In the genomic region with DNA sequence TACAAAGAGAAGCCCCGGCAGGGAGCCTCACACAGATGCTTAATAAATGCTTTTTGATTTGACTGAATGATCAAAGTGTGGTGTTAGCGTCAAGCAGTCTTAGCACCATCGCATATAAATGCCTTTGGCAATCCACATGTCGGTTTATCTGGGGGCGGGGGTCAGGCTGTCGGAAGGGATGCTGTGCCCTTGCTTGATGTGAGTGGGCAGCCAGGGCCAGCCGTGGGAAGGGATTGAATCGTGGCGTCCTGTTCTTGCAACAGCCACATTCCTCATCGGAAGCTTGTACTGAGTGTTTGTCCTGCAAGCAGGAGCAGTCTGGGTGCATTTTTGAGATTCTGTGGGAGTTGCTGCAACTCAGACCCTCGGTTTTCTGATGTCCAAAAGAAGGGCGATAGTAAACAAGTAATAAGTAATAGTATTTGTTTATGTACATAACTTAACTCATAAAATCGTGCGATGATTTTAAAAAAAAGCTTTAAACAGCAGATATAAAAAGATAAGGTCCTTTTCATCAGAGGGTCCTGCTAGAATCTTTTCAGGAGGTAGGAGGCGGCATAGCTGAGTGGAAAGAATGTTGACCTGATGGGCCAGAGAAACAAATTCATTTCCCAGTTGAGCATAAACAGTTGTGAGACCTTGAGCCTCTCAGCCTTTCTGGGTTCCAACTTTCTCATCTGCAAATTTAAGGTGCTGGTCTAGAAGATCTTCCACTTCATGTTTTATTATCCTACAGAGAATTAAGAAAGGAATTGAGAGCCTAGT, we compare ENCODE assay signal across 11 cellular contexts.
DNase-seq lines count a peak whose midpoint lies in the region; ATAC-seq and TF ChIP-seq lines count a peak whose summit lies in the region.
"Had no signal": no experiment of that assay in that cellular context is flagged by ENCODE, and none has a peak within 500 bp of the region (broad histone marks: within the 10 kb centered on the region; RNA-seq: fewer than 3 reads in every experiment).

No MANE protein-coding gene starts in this region.

- no peak overlapping the region for H3K4me3 Mint-ChIP-seq in GM23338
- H3K4me3 Mint-ChIP-seq: T-helper 2 cell treated with Interferon-gamma antibody and Interleukin-4, amounts not matched to agents 5 μg/mL and 100 μg/mL, for 36 hours had no signal

- no peaks in the 10 kb centered on the region for H3K36me3 Mint-ChIP-seq in GM23338 (ENCODE audit: low read depth)

- H3K4me2 ChIP-seq in GM23338 (peak overlapping the region; percentile 67), skeletal muscle satellite cell (ENCODE audit: low read length) (peak overlapping the region; percentile 35)

- H3K36me3 ChIP-seq in GM23338 (ENCODE audit: insufficient read depth) (no peaks in the 10 kb centered on the region), skeletal muscle satellite cell (ENCODE audit: insufficient read depth, low read length) (no peaks in the 10 kb centered on the region)
- H3K36me3 ChIP-seq: neutrophil had no signal

- peaks cover 21% of the 10 kb centered on the region for H3K4me1 Mint-ChIP-seq in GM23338

- H3K9me3 Mint-ChIP-seq in GM23338 = no peaks in the 10 kb centered on the region
- H3K9me3 Mint-ChIP-seq: T-helper 2 cell treated with Interferon-gamma antibody and Interleukin-4, amounts not matched to agents 5 μg/mL and 100 μg/mL, for 36 hours had no signal

- 0 out of 2 replicates have a peak overlapping the region, but pooled peaks have one; percentile 11 for H3K27ac ChIP-seq in GM23338 (ENCODE audit: low read depth)
- H3K27ac ChIP-seq in coronary artery = peak overlapping the region; percentile 4 to 82
- H3K27ac ChIP-seq in layer of hippocampus (ENCODE audit: low read depth, low read length) = peak overlapping the region; percentile 32
- H3K27ac ChIP-seq: neutrophil had no signal

- H3K4me1 ChIP-seq in GM23338 (ENCODE audit: insufficient read depth) = peaks cover 19% of the 10 kb centered on the region
- peaks cover 6% of the 10 kb centered on the region for H3K4me1 ChIP-seq in skeletal muscle satellite cell (ENCODE audit: control insufficient read depth, insufficient read depth, low read length)

- H3K27me3 ChIP-seq in GM23338 (ENCODE audit: insufficient read depth) = peaks cover 11% of the 10 kb centered on the region
- no peaks in the 10 kb centered on the region for H3K27me3 ChIP-seq in layer of hippocampus (ENCODE audit: control insufficient read depth, insufficient read depth, low read length)
- H3K27me3 ChIP-seq in skeletal muscle satellite cell (ENCODE audit: control insufficient read depth, insufficient read depth, low read length) = peaks cover 29% of the 10 kb centered on the region
- H3K27me3 ChIP-seq: neutrophil had no signal

- H2AFZ ChIP-seq in GM23338 = peak overlapping the region; percentile 43

- ATAC-seq in GM23338 = peak; percentile 87
- no peak for ATAC-seq in HG02678 (IDR thresholded peaks at IDR 0.05; ENCODE audit: unreplicated experiment)
- no peak for ATAC-seq in GM18519 (IDR thresholded peaks at IDR 0.05; ENCODE audit: low FRiP score, unreplicated experiment)
- no peak for ATAC-seq in GM21423 (IDR thresholded peaks at IDR 0.05; ENCODE audit: unreplicated experiment)

- H3K27ac Mint-ChIP-seq in GM23338 = no peak overlapping the region; the same call in 1 of the 2 replicates
- H3K27ac Mint-ChIP-seq: T-helper 2 cell treated with Interferon-gamma antibody and Interleukin-4, amounts not matched to agents 5 μg/mL and 100 μg/mL, for 36 hours had no signal

- H3K27me3 Mint-ChIP-seq in GM23338 (ENCODE audit: insufficient read depth, low read depth, poor library complexity) = no peaks in the 10 kb centered on the region

- TF ChIP-seq CTCF in GM23338 (conservative IDR thresholded peaks at IDR 0.05; ENCODE audit: low read depth in 2 of 2) = peak in 1 of 2 experiments; percentile 40; a peak in 3 of 4 replicates
- TF ChIP-seq CTCF in coronary artery (IDR thresholded peaks at IDR 0.05) = no peak
- TF ChIP-seq CTCF in GM20000 (IDR thresholded peaks at IDR 0.05; ENCODE audit: extremely low read depth, missing control alignments) = no peak

- no peaks in the 10 kb centered on the region for H3K9me2 ChIP-seq in GM23338 (ENCODE audit: insufficient read depth)

- H3K4me3 ChIP-seq in GM23338 (no peak overlapping the region), coronary artery (peak overlapping the region; percentile 47), skeletal muscle satellite cell (ENCODE audit: low read length) (no peak overlapping the region)

- H3F3A ChIP-seq in GM23338 (replicated peaks; ENCODE audit: low read depth) = no peaks in the 10 kb centered on the region

- H3K79me2 ChIP-seq in GM23338 (replicated peaks; ENCODE audit: insufficient read depth) = no peaks in the 10 kb centered on the region

- H4K20me1 ChIP-seq in GM23338 (replicated peaks; ENCODE audit: insufficient read depth) = no peaks in the 10 kb centered on the region

- DNase-seq in GM23338 (ENCODE audit: low spot score) (peak; percentile 60), coronary artery (ENCODE audit: low spot score) (peak; percentile 83), GM20000 (ENCODE audit: low spot score) (no peak)
- DNase-seq: DMS53 had no signal

- H3K9ac ChIP-seq in skeletal muscle satellite cell (ENCODE audit: low read depth, low read length) = no peak overlapping the region

- H3K9me3 ChIP-seq in skeletal muscle satellite cell (replicated peaks; ENCODE audit: low read length) = no peaks in the 10 kb centered on the region
- H3K9me3 ChIP-seq: neutrophil had no signal

TF ChIP-seq in GM23338, 12 proteins besides CTCF, POLR2A, EP300 and RAD21 (continues in another document):
- TF ChIP-seq, protein P1, sequence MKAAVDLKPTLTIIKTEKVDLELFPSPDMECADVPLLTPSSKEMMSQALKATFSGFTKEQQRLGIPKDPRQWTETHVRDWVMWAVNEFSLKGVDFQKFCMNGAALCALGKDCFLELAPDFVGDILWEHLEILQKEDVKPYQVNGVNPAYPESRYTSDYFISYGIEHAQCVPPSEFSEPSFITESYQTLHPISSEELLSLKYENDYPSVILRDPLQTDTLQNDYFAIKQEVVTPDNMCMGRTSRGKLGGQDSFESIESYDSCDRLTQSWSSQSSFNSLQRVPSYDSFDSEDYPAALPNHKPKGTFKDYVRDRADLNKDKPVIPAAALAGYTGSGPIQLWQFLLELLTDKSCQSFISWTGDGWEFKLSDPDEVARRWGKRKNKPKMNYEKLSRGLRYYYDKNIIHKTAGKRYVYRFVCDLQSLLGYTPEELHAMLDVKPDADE (IDR thresholded peaks at IDR 0.05) = no peak
- TF ChIP-seq NANOG (IDR thresholded peaks at IDR 0.05; ENCODE audit: borderline replicate concordance) = no peak
- TF ChIP-seq, protein P2, sequence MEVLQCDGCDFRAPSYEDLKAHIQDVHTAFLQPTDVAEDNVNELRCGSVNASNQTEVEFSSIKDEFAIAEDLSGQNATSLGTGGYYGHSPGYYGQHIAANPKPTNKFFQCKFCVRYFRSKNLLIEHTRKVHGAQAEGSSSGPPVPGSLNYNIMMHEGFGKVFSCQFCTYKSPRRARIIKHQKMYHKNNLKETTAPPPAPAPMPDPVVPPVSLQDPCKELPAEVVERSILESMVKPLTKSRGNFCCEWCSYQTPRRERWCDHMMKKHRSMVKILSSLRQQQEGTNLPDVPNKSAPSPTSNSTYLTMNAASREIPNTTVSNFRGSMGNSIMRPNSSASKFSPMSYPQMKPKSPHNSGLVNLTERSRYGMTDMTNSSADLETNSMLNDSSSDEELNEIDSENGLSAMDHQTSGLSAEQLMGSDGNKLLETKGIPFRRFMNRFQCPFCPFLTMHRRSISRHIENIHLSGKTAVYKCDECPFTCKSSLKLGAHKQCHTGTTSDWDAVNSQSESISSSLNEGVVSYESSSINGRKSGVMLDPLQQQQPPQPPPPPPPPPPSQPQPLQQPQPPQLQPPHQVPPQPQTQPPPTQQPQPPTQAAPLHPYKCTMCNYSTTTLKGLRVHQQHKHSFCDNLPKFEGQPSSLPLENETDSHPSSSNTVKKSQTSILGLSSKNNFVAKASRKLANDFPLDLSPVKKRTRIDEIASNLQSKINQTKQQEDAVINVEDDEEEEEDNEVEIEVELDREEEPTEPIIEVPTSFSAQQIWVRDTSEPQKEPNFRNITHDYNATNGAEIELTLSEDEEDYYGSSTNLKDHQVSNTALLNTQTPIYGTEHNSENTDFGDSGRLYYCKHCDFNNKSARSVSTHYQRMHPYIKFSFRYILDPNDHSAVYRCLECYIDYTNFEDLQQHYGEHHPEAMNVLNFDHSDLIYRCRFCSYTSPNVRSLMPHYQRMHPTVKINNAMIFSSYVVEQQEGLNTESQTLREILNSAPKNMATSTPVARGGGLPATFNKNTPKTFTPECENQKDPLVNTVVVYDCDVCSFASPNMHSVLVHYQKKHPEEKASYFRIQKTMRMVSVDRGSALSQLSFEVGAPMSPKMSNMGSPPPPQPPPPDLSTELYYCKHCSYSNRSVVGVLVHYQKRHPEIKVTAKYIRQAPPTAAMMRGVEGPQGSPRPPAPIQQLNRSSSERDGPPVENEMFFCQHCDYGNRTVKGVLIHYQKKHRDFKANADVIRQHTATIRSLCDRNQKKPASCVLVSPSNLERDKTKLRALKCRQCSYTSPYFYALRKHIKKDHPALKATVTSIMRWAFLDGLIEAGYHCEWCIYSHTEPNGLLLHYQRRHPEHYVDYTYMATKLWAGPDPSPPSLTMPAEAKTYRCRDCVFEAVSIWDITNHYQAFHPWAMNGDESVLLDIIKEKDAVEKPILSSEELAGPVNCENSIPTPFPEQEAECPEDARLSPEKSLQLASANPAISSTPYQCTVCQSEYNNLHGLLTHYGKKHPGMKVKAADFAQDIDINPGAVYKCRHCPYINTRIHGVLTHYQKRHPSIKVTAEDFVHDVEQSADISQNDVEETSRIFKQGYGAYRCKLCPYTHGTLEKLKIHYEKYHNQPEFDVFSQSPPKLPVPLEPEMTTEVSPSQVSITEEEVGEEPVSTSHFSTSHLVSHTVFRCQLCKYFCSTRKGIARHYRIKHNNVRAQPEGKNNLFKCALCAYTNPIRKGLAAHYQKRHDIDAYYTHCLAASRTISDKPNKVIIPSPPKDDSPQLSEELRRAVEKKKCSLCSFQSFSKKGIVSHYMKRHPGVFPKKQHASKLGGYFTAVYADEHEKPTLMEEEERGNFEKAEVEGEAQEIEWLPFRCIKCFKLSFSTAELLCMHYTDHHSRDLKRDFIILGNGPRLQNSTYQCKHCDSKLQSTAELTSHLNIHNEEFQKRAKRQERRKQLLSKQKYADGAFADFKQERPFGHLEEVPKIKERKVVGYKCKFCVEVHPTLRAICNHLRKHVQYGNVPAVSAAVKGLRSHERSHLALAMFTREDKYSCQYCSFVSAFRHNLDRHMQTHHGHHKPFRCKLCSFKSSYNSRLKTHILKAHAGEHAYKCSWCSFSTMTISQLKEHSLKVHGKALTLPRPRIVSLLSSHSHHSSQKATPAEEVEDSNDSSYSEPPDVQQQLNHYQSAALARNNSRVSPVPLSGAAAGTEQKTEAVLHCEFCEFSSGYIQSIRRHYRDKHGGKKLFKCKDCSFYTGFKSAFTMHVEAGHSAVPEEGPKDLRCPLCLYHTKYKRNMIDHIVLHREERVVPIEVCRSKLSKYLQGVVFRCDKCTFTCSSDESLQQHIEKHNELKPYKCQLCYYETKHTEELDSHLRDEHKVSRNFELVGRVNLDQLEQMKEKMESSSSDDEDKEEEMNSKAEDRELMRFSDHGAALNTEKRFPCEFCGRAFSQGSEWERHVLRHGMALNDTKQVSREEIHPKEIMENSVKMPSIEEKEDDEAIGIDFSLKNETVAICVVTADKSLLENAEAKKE (CRISPR knock-in tag; IDR thresholded peaks at IDR 0.05) = no peak
- no peak for TF ChIP-seq ZNF114 (CRISPR knock-in tag; IDR thresholded peaks at IDR 0.05)
